26 cellular contexts compared by ENCODE assay signal in genomic region chr6:93713974-93714373, GRCh38.
"Had no signal": no experiment of that assay in that cellular context is flagged by ENCODE, and none has a peak within 500 bp of the region (broad histone marks: within the 10 kb centered on the region; RNA-seq: fewer than 3 reads in every experiment).

No MANE protein-coding gene starts in this region.

- H3K4me2 ChIP-seq: neural progenitor cell had no signal

- DNase-seq: natural killer cell; nucleus accumbens; posterior cingulate gyrus; psoas muscle; right cardiac atrium; right lobe of liver; sigmoid colon; small intestine; stimulated activated CD4-positive, alpha-beta T cell treated with anti-CD3 and anti-CD28 coated beads, Interleukin-15, amount 100 ng/mL, for 24 hours; stimulated activated CD4-positive, alpha-beta T cell treated with anti-CD3 and anti-CD28 coated beads, Interleukin-2, amount 100 ng/mL, for 24 hours; stimulated activated CD4-positive, alpha-beta T cell treated with anti-CD3 and anti-CD28 coated beads, Interleukin-2, amount 100 ng/mL, for 48 hours; stimulated activated CD4-positive, alpha-beta T cell treated with anti-CD3 and anti-CD28 coated beads, Interleukin-4, amount 100 ng/mL, for 24 hours; stimulated activated naive B cell treated with anti-CD40 and anti-IgM and Interleukin-4, amounts not matched to agents 10 μg/mL and 1 μg/mL and 100 μg/mL, for 72 hours; stimulated activated naive CD4-positive, alpha-beta T cell treated with Interleukin-2 at 50 U/mL for 16 hours; stomach; thyroid gland; trophoblast cell; upper lobe of left lung had no signal

- H3K27ac ChIP-seq: neural progenitor cell, neutrophil, parathyroid adenoma, psoas muscle, right lobe of liver, sigmoid colon, stomach, thoracic aorta, thyroid gland, tibial nerve, upper lobe of left lung, vagina had no signal

- H3K4me3 ChIP-seq: neural progenitor cell, psoas muscle, right lobe of liver, sigmoid colon, stomach, thoracic aorta, thyroid gland, tibial nerve, upper lobe of left lung, vagina had no signal

- H3K9me3 ChIP-seq: neutrophil, right lobe of liver, thyroid gland had no signal

- H3K36me3 ChIP-seq: neutrophil, right lobe of liver, sigmoid colon, stomach, thoracic aorta, thyroid gland, tibial nerve, upper lobe of left lung, vagina had no signal

- H2AFZ ChIP-seq: neural progenitor cell, parathyroid adenoma had no signal

- H3K27me3 ChIP-seq: neural progenitor cell, neutrophil, right lobe of liver, sigmoid colon, stomach, thyroid gland, tibial nerve, upper lobe of left lung, vagina had no signal

- ATAC-seq: natural killer cell; psoas muscle; right cardiac atrium; right lobe of liver; stimulated activated effector memory CD8-positive, alpha-beta T cell treated with anti-CD3 and anti-CD28 coated beads, Interleukin-12 subunit alpha, Interleukin-12 subunit beta, amount 100 ng/mL, for 72 hours; stimulated activated naive B cell treated with anti-CD40 and anti-IgM and Interleukin-4, amounts not matched to agents 10 μg/mL and 1 μg/mL and 100 μg/mL, for 72 hours had no signal

- H3K9ac ChIP-seq: neural progenitor cell, parathyroid adenoma had no signal

- H3K4me1 ChIP-seq: neural progenitor cell, parathyroid adenoma, psoas muscle, right lobe of liver, sigmoid colon, stomach, thyroid gland, tibial nerve, upper lobe of left lung, vagina had no signal

- FAIRE-seq: urothelium cell line had no signal
